In genomic region chr6:15475872-15476271, GRCh38 we compare ENCODE assay signal across 1 cellular context.
TF ChIP-seq lines count a peak whose summit lies in the region.

No MANE protein-coding gene starts in this region.

TF ChIP-seq in IMR-90, 13 proteins besides CTCF, POLR2A, EP300 and RAD21 (continued from another document):
- no peak for TF ChIP-seq USF2 (IDR thresholded peaks at IDR 0.05; ENCODE audit: low read depth, low read length)
- no peak for TF ChIP-seq FOS (IDR thresholded peaks at IDR 0.05; ENCODE audit: low read depth, low read length)
- TF ChIP-seq MXI1 (IDR thresholded peaks at IDR 0.05; ENCODE audit: borderline replicate concordance, low read depth, low read length) = no peak
- no peak for TF ChIP-seq RCOR1 (IDR thresholded peaks at IDR 0.05; ENCODE audit: insufficient replicate concordance, low read length)
- TF ChIP-seq ELK1 (IDR thresholded peaks at IDR 0.05; ENCODE audit: borderline replicate concordance, low read depth, low read length) = no peak
- TF ChIP-seq CHD1 (IDR thresholded peaks at IDR 0.05; ENCODE audit: low read depth, low read length) = no peak
- TF ChIP-seq BHLHE40 (IDR thresholded peaks at IDR 0.05; ENCODE audit: low read depth, low read length) = no peak
- no peak for TF ChIP-seq MAFK (IDR thresholded peaks at IDR 0.05; ENCODE audit: low read depth, low read length)
- no peak for TF ChIP-seq NFE2L2 (IDR thresholded peaks at IDR 0.05; ENCODE audit: low read depth, low read length)
- no peak for TF ChIP-seq RFX5 (IDR thresholded peaks at IDR 0.05; ENCODE audit: low read depth, low read length)
- TF ChIP-seq MAZ (IDR thresholded peaks at IDR 0.05; ENCODE audit: borderline replicate concordance, low read depth, low read length) = no peak
